In the genomic region with DNA sequence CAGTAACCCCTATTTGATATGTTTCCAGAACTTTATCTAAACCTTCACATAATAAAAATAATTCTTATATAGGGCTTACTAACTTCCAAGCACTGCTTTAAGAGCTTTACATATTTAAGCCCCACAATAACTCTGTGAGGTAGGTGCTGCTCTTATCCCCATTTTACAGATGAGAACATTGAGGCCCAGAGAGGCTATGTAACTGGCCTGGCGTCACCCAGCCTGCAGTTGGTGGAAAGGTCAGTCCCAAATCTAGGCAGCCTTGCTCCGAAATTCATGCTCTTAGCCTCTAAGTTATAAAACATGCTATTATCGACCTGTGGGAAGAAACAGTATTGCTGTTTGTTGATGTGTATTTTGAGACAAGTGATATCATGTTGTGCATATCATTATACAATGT, we compare ENCODE assay signal across 1 cellular context.
TF ChIP-seq lines count a peak whose summit lies in the region.

No MANE protein-coding gene starts in this region.

TF ChIP-seq in GM12878, 131 proteins besides CTCF, POLR2A, EP300 and RAD21:
- TF ChIP-seq CBX5 (IDR thresholded peaks at IDR 0.05; ENCODE audit: low read depth), result no peak
- TF ChIP-seq MYB (IDR thresholded peaks at IDR 0.05; ENCODE audit: borderline replicate concordance, low read depth, low read length), result no peak
- no peak for TF ChIP-seq NBN (IDR thresholded peaks at IDR 0.05)
- no peak for TF ChIP-seq SRF (IDR thresholded peaks at IDR 0.05; ENCODE audit: low read depth in 2 of 2, low read length in 2 of 2)
- no peak for TF ChIP-seq ZSCAN29 (IDR thresholded peaks at IDR 0.05)
- TF ChIP-seq FOS (IDR thresholded peaks at IDR 0.05; ENCODE audit: borderline replicate concordance, extremely low read depth, insufficient read length), result no peak
- TF ChIP-seq ATF2 (IDR thresholded peaks at IDR 0.05; ENCODE audit: low read length), result no peak
- TF ChIP-seq CEBPZ (IDR thresholded peaks at IDR 0.05; ENCODE audit: low read depth, low read length), result no peak
- TF ChIP-seq, protein P1, sequence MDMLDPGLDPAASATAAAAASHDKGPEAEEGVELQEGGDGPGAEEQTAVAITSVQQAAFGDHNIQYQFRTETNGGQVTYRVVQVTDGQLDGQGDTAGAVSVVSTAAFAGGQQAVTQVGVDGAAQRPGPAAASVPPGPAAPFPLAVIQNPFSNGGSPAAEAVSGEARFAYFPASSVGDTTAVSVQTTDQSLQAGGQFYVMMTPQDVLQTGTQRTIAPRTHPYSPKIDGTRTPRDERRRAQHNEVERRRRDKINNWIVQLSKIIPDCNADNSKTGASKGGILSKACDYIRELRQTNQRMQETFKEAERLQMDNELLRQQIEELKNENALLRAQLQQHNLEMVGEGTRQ (IDR thresholded peaks at IDR 0.05; ENCODE audit: borderline replicate concordance, low read depth, low read length), result no peak
- TF ChIP-seq REST (IDR thresholded peaks at IDR 0.05; ENCODE audit: low read depth, low read length), result no peak
- no peak for TF ChIP-seq SIX5 (IDR thresholded peaks at IDR 0.05; ENCODE audit: low read depth, low read length, severe bottlenecking)
- no peak for TF ChIP-seq E2F8 (IDR thresholded peaks at IDR 0.05; ENCODE audit: low read depth, partially characterized antibody)
- TF ChIP-seq ZNF217 (IDR thresholded peaks at IDR 0.05), result peak; percentile 74
- TF ChIP-seq SMARCA5 (IDR thresholded peaks at IDR 0.05), result peak; percentile 70; the same call in 1 of the 2 replicates
- no peak for TF ChIP-seq CHD1 (IDR thresholded peaks at IDR 0.05; ENCODE audit: low read depth, low read length)
- no peak for TF ChIP-seq NR2C2 (IDR thresholded peaks at IDR 0.05; ENCODE audit: borderline replicate concordance, control insufficient read depth, insufficient read length, low read depth)
